Comparison of ENCODE assay signal across 8 cellular contexts in genomic region chr1:173206816-173207595, GRCh38. TPM values are rescaled to one million over a fixed set of nuclear protein-coding genes. Genes with fewer than 3 reads are reported as not detected.
DNase-seq lines count a peak whose midpoint lies in the region; ATAC-seq and TF ChIP-seq lines count a peak whose summit lies in the region.

TSS of gene TNFSF4 (minus strand) at chr1:173207331. CDS start at chr1:173207176, 155 bp downstream.

- peak within 1 kb of the TSS; percentile 64 for H3K4me3 ChIP-seq in GM06990 (replicated peaks; ENCODE audit: low read depth, low read length)

- H3K27me3 ChIP-seq in GM06990 (replicated peaks; ENCODE audit: control insufficient read depth, insufficient read depth, low read length): no peaks in the 10 kb centered on the region

- H3K36me3 ChIP-seq in GM06990 (ENCODE audit: control insufficient read depth, insufficient read depth, low read length): no peaks in the 10 kb centered on the region

- DNase-seq in GM06990 (ENCODE audit: extremely low read depth, insufficient read length) (no peak), SKM-1 treated with dmso at 0.1 percent for 144 hours (lab: John Stamatoyannopoulos, UW; ENCODE audit: unreplicated experiment) (peak; percentile 86), epithelial cell of prostate (ENCODE audit: low read depth, low spot score) (no peak), sciatic nerve (ENCODE audit: low spot score) (no peak), COR-L47 (lab: John Stamatoyannopoulos, UW) (no peak), DMS79 treated with DMSO at 0.1 percent for 48 hours (lab: John Stamatoyannopoulos, UW) (no peak), NCI-H2227 treated with DMSO at 0.1 percent for 48 hours (lab: John Stamatoyannopoulos, UW) (no peak)

- intact Hi-C loops in sciatic nerve (cut with DNase I): no loop called here

- no peak for TF ChIP-seq CTCF in GM06990 (IDR thresholded peaks at IDR 0.05; ENCODE audit: insufficient read depth, low read length, poor library complexity, severe bottlenecking)

- peak within 1 kb of the TSS; percentile 42 for H3K27ac ChIP-seq in epithelial cell of prostate

- peak; percentile 19 for ATAC-seq in sciatic nerve
- ATAC-seq in GM19035 (IDR thresholded peaks at IDR 0.05; ENCODE audit: unreplicated experiment): no peak

RNA-seq across cellular contexts. Expression of gene TNFSF4, which starts in this region (rescaled TPM):
- total RNA-seq in sciatic nerve: 1.7 TPM
